ENCODE assay signal across 8 cellular contexts in genomic region chr1:27402349-27402754, GRCh38. TPM values are rescaled to one million over a fixed set of nuclear protein-coding genes. Genes with fewer than 3 reads are reported as not detected.
DNase-seq lines count a peak whose midpoint lies in the region; ATAC-seq and TF ChIP-seq lines count a peak whose summit lies in the region.

No MANE protein-coding gene starts in this region.

- H3K9me3 ChIP-seq in BE2C (no peaks in the 10 kb centered on the region), right cardiac atrium (ENCODE audit: control insufficient read depth, low read length) (no peaks in the 10 kb centered on the region)

- peak; percentile 20 for TF ChIP-seq CTCF in BE2C (IDR thresholded peaks at IDR 0.05; ENCODE audit: low read depth, low read length)

- no peaks in the 10 kb centered on the region for H3K4me1 ChIP-seq in BE2C
- H3K4me1 ChIP-seq in right cardiac atrium (ENCODE audit: control insufficient read depth, insufficient read depth, low read length), result peaks cover 34% of the 10 kb centered on the region

- peak; percentile 31 to 53 for ATAC-seq in right cardiac atrium

- H3K27me3 ChIP-seq in BE2C (no peaks in the 10 kb centered on the region), right cardiac atrium (ENCODE audit: control insufficient read depth, insufficient read depth) (no peaks in the 10 kb centered on the region)

- peak overlapping the region; percentile 84 for H3K27ac ChIP-seq in right cardiac atrium (ENCODE audit: low read length)

- DNase-seq in BE2C (no peak), HCEC 1CT (peak; percentile 31), amniotic epithelial cell (ENCODE audit: low read depth) (peak; percentile 75), right cardiac atrium (peak; percentile 76 to 92 (median 91)), putamen (ENCODE audit: low spot score) (peak; percentile 61), middle frontal gyrus (ENCODE audit: extremely low spot score, low spot score) (no peak), NCI-H524 treated with DMSO at 0.1 percent for 48 hours (lab: John Stamatoyannopoulos, UW) (no peak), NCI-H774 (lab: John Stamatoyannopoulos, UW) (no peak)

- H3K4me3 ChIP-seq in BE2C (ENCODE audit: low read depth, low read length), result no peak overlapping the region
- no peak overlapping the region for H3K4me3 ChIP-seq in right cardiac atrium (ENCODE audit: low read length)

- 25% methylated on average over 8 of the region's 8 CpGs for whole genome bisulfite sequencing in right cardiac atrium

- intact Hi-C loops in right cardiac atrium (cut with DNase I), result loop anchor here in 3 of 4 donors (5.0 kb wide), 3 partner anchors 35 to 205 kb away; partner anchors contain the start of genes AHDC1 (in 1 of the 3) and MAP3K6 (in 1 of the 3)

- H3K36me3 ChIP-seq in BE2C, result no peaks in the 10 kb centered on the region

RNA-seq across cellular contexts. Expression of gene GPR3, which starts 9.9 kb away (rescaled TPM):
- polyA plus RNA-seq in BE2C (2012; ENCODE audit: insufficient read depth, insufficient read length, low read depth), result 5.5 TPM
- 1 to 10 TPM in 1 of 4 donors, under 1 TPM in 3; 0.46 to 3.3 (median 0.68) TPM for total RNA-seq in right cardiac atrium
- polyA plus RNA-seq in right cardiac atrium, result 1.7 TPM

RNA-seq across cellular contexts. Expression of gene CD164L2, which starts 19.2 kb away (rescaled TPM):
- not detected for polyA plus RNA-seq in BE2C (2012; ENCODE audit: insufficient read depth, insufficient read length, low read depth)
- not detected for total RNA-seq in right cardiac atrium
- not detected for polyA plus RNA-seq in right cardiac atrium

RNA-seq across cellular contexts. Expression of gene FCN3, which starts 27.7 kb away (rescaled TPM):
- not detected for polyA plus RNA-seq in BE2C (2012; ENCODE audit: insufficient read depth, insufficient read length, low read depth)
- 10 to 100 TPM in 3 of 4 donors, 1 to 10 TPM in 1; 5.8 to 46.0 (median 11.9) TPM for total RNA-seq in right cardiac atrium
- 98.1 TPM for polyA plus RNA-seq in right cardiac atrium

RNA-seq across cellular contexts. Expression of gene MAP3K6, which starts 35.6 kb away (rescaled TPM):
- polyA plus RNA-seq in BE2C (2012; ENCODE audit: insufficient read depth, insufficient read length, low read depth), result 3.6 TPM
- 10 to 100 TPM; 40.7 to 52.7 (median 45.9) TPM for total RNA-seq in right cardiac atrium
- 47.5 TPM for polyA plus RNA-seq in right cardiac atrium

Comparison
In these comparisons a context has a peak if more than half of its experiments do, and no peak if none do; other contexts are left out.
1. DNase-seq: peak in HCEC 1CT (single experiment), amniotic epithelial cell (single experiment), right cardiac atrium (3 of 3) and putamen (single experiment); none in BE2C (single experiment), middle frontal gyrus (single experiment), NCI-H524 treated with DMSO at 0.1 percent for 48 hours (single experiment) and NCI-H774 (single experiment).